Comparison of ENCODE assay signal across 19 cellular contexts in genomic region chr4:7818676-7819041, GRCh38.
DNase-seq lines count a peak whose midpoint lies in the region; ATAC-seq and TF ChIP-seq lines count a peak whose summit lies in the region.
"Had no signal": no experiment of that assay in that cellular context is flagged by ENCODE, and none has a peak within 500 bp of the region (broad histone marks: within the 10 kb centered on the region; RNA-seq: fewer than 3 reads in every experiment).

No MANE protein-coding gene starts in this region.

- ATAC-seq in SK-N-SH treated with all-trans-retinoic acid at 6 μM for 48 hours, result peak; percentile 10; the same call in 2 of the 3 replicates
- ATAC-seq in stimulated activated naive CD8-positive, alpha-beta T cell treated with anti-CD3 and anti-CD28 coated beads, Interleukin-15, amount 100 ng/mL, for 72 hours, result no peak
- ATAC-seq: psoas muscle; stimulated activated naive B cell treated with anti-CD40 and anti-IgM and Interleukin-4, amounts not matched to agents 10 μg/mL and 1 μg/mL and 100 μg/mL, for 72 hours; WTC11 had no signal

- H3K4me1 Mint-ChIP-seq in stimulated activated naive CD8-positive, alpha-beta T cell treated with anti-CD3 and anti-CD28 coated beads, Interleukin-15, amount 100 ng/mL, for 72 hours, result no peaks in the 10 kb centered on the region
- H3K4me1 Mint-ChIP-seq: stimulated activated naive B cell treated with anti-CD40 and anti-IgM and Interleukin-4, amounts not matched to agents 10 μg/mL and 1 μg/mL and 100 μg/mL, for 72 hours had no signal

- no peak for TF ChIP-seq EP300 in stomach (IDR thresholded peaks at IDR 0.05)

- H3K36me3 ChIP-seq in mucosa of rectum (ENCODE audit: control insufficient read depth in 2 of 2, insufficient read depth in 2 of 2, low read length in 2 of 2), result peaks cover 24 to 25% of the 10 kb centered on the region in 2 donors
- peaks cover 4 to 37% (median 24%) of the 10 kb centered on the region in 4 donors for H3K36me3 ChIP-seq in stomach
- H3K36me3 ChIP-seq: thyroid gland had no signal

- H3K27me3 Mint-ChIP-seq in stimulated activated naive CD8-positive, alpha-beta T cell treated with anti-CD3 and anti-CD28 coated beads, Interleukin-15, amount 100 ng/mL, for 72 hours, result no peaks in the 10 kb centered on the region
- H3K27me3 Mint-ChIP-seq: CD4-positive, alpha-beta T cell had no signal

- H3K27ac ChIP-seq in caudate nucleus (ENCODE audit: low read depth, low read length) (peak overlapping the region; percentile 29), mucosa of rectum (ENCODE audit: low read depth in 2 of 2, low read length in 2 of 2) (peak overlapping the region; percentile 59), stomach (peak overlapping the region in 3 of 5 donors; percentile 29 to 89 (median 29))
- H3K27ac ChIP-seq: neutrophil, psoas muscle had no signal

- no peaks in the 10 kb centered on the region for H3K9me3 Mint-ChIP-seq in stimulated activated naive CD8-positive, alpha-beta T cell treated with anti-CD3 and anti-CD28 coated beads, Interleukin-15, amount 100 ng/mL, for 72 hours
- H3K9me3 Mint-ChIP-seq: activated T-helper 1 cell treated with anti-CD3 and anti-CD28 coated beads, Interleukin-12 subunit alpha, Interleukin-12 subunit beta, Interleukin-2, Interleukin-4 antibody, amounts not matched to agents 30 ng/mL and 10 ng/mL and 1 ng/mL, durations not matched to agents 14 hours and 24 hours and 36 hours; CD4-positive, alpha-beta T cell; stimulated activated naive B cell treated with anti-CD40 and anti-IgM and Interleukin-4, amounts not matched to agents 10 μg/mL and 1 μg/mL and 100 μg/mL, for 72 hours; WTC11 had no signal

- WGBS in stomach, 5 donors, result 87 to 91% (median 88%) methylated on average over 5 of the region's 5 CpGs

- no peaks in the 10 kb centered on the region for H3K9me3 ChIP-seq in mucosa of rectum (ENCODE audit: control insufficient read depth in 2 of 2, low read length in 2 of 2)
- H3K9me3 ChIP-seq in stomach, result no peaks in the 10 kb centered on the region
- H3K9me3 ChIP-seq: neutrophil, psoas muscle, thyroid gland had no signal

- no peaks in the 10 kb centered on the region for H3K27me3 ChIP-seq in mucosa of rectum (ENCODE audit: control insufficient read depth in 2 of 2, insufficient read depth in 2 of 2, low read length in 2 of 2)
- H3K27me3 ChIP-seq in stomach, result no peaks in the 10 kb centered on the region
- H3K27me3 ChIP-seq: neutrophil, thyroid gland had no signal

- no peak for TF ChIP-seq CTCF in stomach (IDR thresholded peaks at IDR 0.05)

- no peak overlapping the region for H3K4me3 Mint-ChIP-seq in stimulated activated naive CD8-positive, alpha-beta T cell treated with anti-CD3 and anti-CD28 coated beads, Interleukin-15, amount 100 ng/mL, for 72 hours
- H3K4me3 Mint-ChIP-seq: activated T-helper 1 cell treated with anti-CD3 and anti-CD28 coated beads, Interleukin-12 subunit alpha, Interleukin-12 subunit beta, Interleukin-2, Interleukin-4 antibody, amounts not matched to agents 30 ng/mL and 10 ng/mL and 1 ng/mL, durations not matched to agents 14 hours and 24 hours and 36 hours; CD4-positive, alpha-beta T cell; stimulated activated naive B cell treated with anti-CD40 and anti-IgM and Interleukin-4, amounts not matched to agents 10 μg/mL and 1 μg/mL and 100 μg/mL, for 72 hours; WTC11 had no signal

- DNase-seq in caudate nucleus (lab: John Stamatoyannopoulos, UW), result no peak
- DNase-seq in stomach, result no peak
- DNase-seq in NCI-H187 (lab: John Stamatoyannopoulos, UW), result no peak
- DNase-seq in stimulated activated naive CD8-positive, alpha-beta T cell treated with anti-CD3 and anti-CD28 coated beads, Interleukin-15, amount 100 ng/mL, for 72 hours, result no peak
- no peak for DNase-seq in NCI-H1930 (lab: John Stamatoyannopoulos, UW)
- DNase-seq: activated CD4-positive, alpha-beta T cell treated with anti-CD3 and anti-CD28 coated beads, Interleukin-2, amount 50 U/mL, for 1 hour; activated naive CD4-positive, alpha-beta T cell treated with anti-CD3 and anti-CD28 coated beads, Interleukin-2, amount 50 U/mL, for 16 hours; CD4-positive, alpha-beta T cell; HCEC 1CT; psoas muscle; stimulated activated CD4-positive, alpha-beta T cell treated with anti-CD3 and anti-CD28 coated beads, Interleukin-4, amount 100 ng/mL, for 24 hours; stimulated activated naive B cell treated with anti-CD40 and anti-IgM and Interleukin-4, amounts not matched to agents 10 μg/mL and 1 μg/mL and 100 μg/mL, for 72 hours; T1000 had no signal

- H3K4me3 ChIP-seq in mucosa of rectum (ENCODE audit: low read length in 2 of 2) (no peak overlapping the region), stomach (no peak overlapping the region)
- H3K4me3 ChIP-seq: psoas muscle, thyroid gland had no signal

- H3K27ac Mint-ChIP-seq in stimulated activated naive CD8-positive, alpha-beta T cell treated with anti-CD3 and anti-CD28 coated beads, Interleukin-15, amount 100 ng/mL, for 72 hours, result no peak overlapping the region
- H3K27ac Mint-ChIP-seq: activated T-helper 1 cell treated with anti-CD3 and anti-CD28 coated beads, Interleukin-12 subunit alpha, Interleukin-12 subunit beta, Interleukin-2, Interleukin-4 antibody, amounts not matched to agents 30 ng/mL and 10 ng/mL and 1 ng/mL, durations not matched to agents 14 hours and 24 hours and 36 hours; CD4-positive, alpha-beta T cell; stimulated activated naive B cell treated with anti-CD40 and anti-IgM and Interleukin-4, amounts not matched to agents 10 μg/mL and 1 μg/mL and 100 μg/mL, for 72 hours had no signal

- H3K4me1 ChIP-seq in mucosa of rectum (ENCODE audit: control insufficient read depth in 2 of 2, insufficient read depth in 2 of 2, low read length in 2 of 2) (peaks cover 12 to 31% of the 10 kb centered on the region in 2 donors), stomach (peaks cover 9 to 54% (median 33%) of the 10 kb centered on the region in 4 donors)

- TF ChIP-seq POLR2A in stomach (IDR thresholded peaks at IDR 0.05), result no peak

- H3K9ac ChIP-seq in mucosa of rectum (ENCODE audit: low read depth in 1 of 2, low read length in 2 of 2), result peak overlapping the region in 1 of 2 donors; percentile 13

- intact Hi-C loops in stomach (cut with DNase I; ENCODE audit: low total_unique reads), result no loop called here

TF ChIP-seq in SK-N-SH treated with all-trans-retinoic acid at 6 μM for 48 hours, 23 proteins besides CTCF, POLR2A, EP300 and RAD21:
- TF ChIP-seq CREB5 (CRISPR knock-in tag; IDR thresholded peaks at IDR 0.05; ENCODE audit: low read depth) (no peak), ZNF70 (CRISPR knock-in tag; IDR thresholded peaks at IDR 0.05) (no peak), TCF4 (CRISPR knock-in tag; IDR thresholded peaks at IDR 0.05; ENCODE audit: borderline replicate concordance) (no peak), CSDC2 (CRISPR knock-in tag; IDR thresholded peaks at IDR 0.05) (no peak), ARNTL (CRISPR knock-in tag; IDR thresholded peaks at IDR 0.05; ENCODE audit: borderline replicate concordance, low read depth) (no peak), ZNF565 (CRISPR knock-in tag; conservative IDR thresholded peaks at IDR 0.05; ENCODE audit: low read depth) (no peak), ZFP3 (CRISPR knock-in tag; IDR thresholded peaks at IDR 0.05) (0 out of 2 replicates have a peak, but pooled peaks have one; percentile 22), ESRRG (CRISPR knock-in tag; IDR thresholded peaks at IDR 0.05) (no peak), PATZ1 (CRISPR knock-in tag; IDR thresholded peaks at IDR 0.05; ENCODE audit: borderline replicate concordance) (no peak), GLIS3 (CRISPR knock-in tag; IDR thresholded peaks at IDR 0.05) (0 out of 2 replicates have a peak, but pooled peaks have one; percentile 47)
